24 cellular contexts compared by ENCODE assay signal in the genomic region with DNA sequence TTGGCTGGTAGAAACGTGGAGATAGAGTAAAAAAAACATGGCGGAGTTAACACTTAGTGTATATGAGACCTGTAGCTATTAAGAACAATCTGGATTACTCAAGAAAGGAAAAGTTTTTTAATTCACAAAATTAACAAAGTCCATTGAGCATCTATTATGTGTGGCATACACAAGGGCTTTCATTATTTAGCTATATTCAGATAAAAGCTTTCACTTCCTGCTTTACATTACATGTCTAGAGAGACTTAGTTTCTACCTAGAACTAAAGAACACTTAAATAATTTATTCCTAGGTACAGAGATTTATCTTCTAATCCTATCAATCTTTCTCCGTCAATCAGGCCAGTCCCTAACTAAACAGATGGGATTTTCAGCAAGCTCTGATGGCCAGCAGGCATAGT.
"Had no signal": no experiment of that assay in that cellular context is flagged by ENCODE, and none has a peak within 500 bp of the region (broad histone marks: within the 10 kb centered on the region; RNA-seq: fewer than 3 reads in every experiment).

No MANE protein-coding gene starts in this region.

- DNase-seq: NCI-H1048, NCI-H1105, NCI-H1417, NCI-H1436 treated with DMSO at 0.1 percent for 48 hours, NCI-H1694, NCI-H187 treated with DMSO at 0.1 percent for 48 hours, NCI-H2029 treated with DMSO at 0.1 percent for 48 hours, NCI-H2171 treated with DMSO at 0.1 percent for 48 hours, NCI-H345, NCI-H446 treated with DMSO at 0.1 percent for 48 hours, NCI-H510A treated with DMSO at 0.1 percent for 48 hours, NCI-H526, PC-3, SHP77 treated with DMSO at 0.1 percent for 48 hours, SJCRH30, T-helper 1 cell, T-helper 2 cell had no signal

- H3K27ac ChIP-seq: HL-60, KMS-11, RWPE1, SJCRH30 had no signal

- H3K9ac ChIP-seq: KMS-11 had no signal

- FAIRE-seq: HTR-8/SVneo, K562 had no signal

- H3K4me1 ChIP-seq: SJCRH30 had no signal

- H3K9me3 ChIP-seq: SJCRH30 had no signal

- H3K36me3 ChIP-seq: SJCRH30 had no signal

- H3K4me2 ChIP-seq: KMS-11 had no signal

- H3K4me3 ChIP-seq: K562, SJCRH30 had no signal

- ATAC-seq: K562, Panc1, PC-3, SK-N-SH treated with all-trans-retinoic acid at 6 μM for 48 hours had no signal
